Comparison of ENCODE assay signal across 20 cellular contexts in the genomic region with DNA sequence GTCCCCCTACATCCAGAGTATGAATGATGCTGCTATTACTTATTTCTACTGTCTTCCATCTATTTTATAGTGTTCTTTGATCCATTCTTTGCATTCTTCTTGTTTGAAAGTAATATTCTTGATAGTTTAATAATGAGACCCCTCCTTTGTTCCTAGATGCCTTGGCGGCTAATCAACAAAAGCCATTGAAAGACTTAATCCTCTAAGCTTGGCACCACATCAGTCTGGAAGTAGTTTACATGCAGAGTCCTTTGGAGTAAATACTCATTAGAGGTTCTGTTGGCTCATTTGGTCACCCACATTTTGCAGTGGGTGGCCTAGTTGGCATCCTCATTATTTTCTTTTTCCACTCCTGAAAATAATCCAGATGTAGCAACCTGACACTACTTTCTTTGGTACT.
"Had no signal": no experiment of that assay in that cellular context is flagged by ENCODE, and none has a peak within 500 bp of the region (broad histone marks: within the 10 kb centered on the region; RNA-seq: fewer than 3 reads in every experiment).

No MANE protein-coding gene starts in this region.

- H3K9ac ChIP-seq: parathyroid adenoma had no signal

- DNase-seq: cortex of kidney; dorsolateral prefrontal cortex; effector CD8-positive, alpha-beta T cell; gastrocnemius medialis; heart right ventricle; kidney; left cardiac atrium; left ventricle myocardium inferior; lower lobe of right lung; retina; stimulated activated naive CD4-positive, alpha-beta T cell; stomach; substantia nigra; transverse colon had no signal

- H3K4me3 Mint-ChIP-seq: memory B cell; mesothelial cell of epicardium; natural killer cell treated with Interleukin-12 subunit alpha and Interleukin-12 subunit beta and Interleukin-15 and Interleukin-18, amount 100 ng/mL, for 72 hours had no signal

- H3K36me3 Mint-ChIP-seq: memory B cell; mesothelial cell of epicardium; natural killer cell treated with Interleukin-12 subunit alpha and Interleukin-12 subunit beta and Interleukin-15 and Interleukin-18, amount 100 ng/mL, for 72 hours had no signal

- H2AFZ ChIP-seq: parathyroid adenoma had no signal

- H3K4me3 ChIP-seq: dorsolateral prefrontal cortex, gastrocnemius medialis, heart right ventricle, left ventricle myocardium inferior, lower lobe of right lung, prostate gland, stomach, thoracic aorta, transverse colon had no signal

- H3K9me3 ChIP-seq: gastrocnemius medialis, lower lobe of right lung, prostate gland, thoracic aorta, transverse colon had no signal

- H3K4me1 Mint-ChIP-seq: memory B cell, mesothelial cell of epicardium had no signal

- H3K27ac Mint-ChIP-seq: memory B cell; natural killer cell treated with Interleukin-12 subunit alpha and Interleukin-12 subunit beta and Interleukin-15 and Interleukin-18, amount 100 ng/mL, for 72 hours had no signal

- H3K27me3 Mint-ChIP-seq: memory B cell; natural killer cell treated with Interleukin-12 subunit alpha and Interleukin-12 subunit beta and Interleukin-15 and Interleukin-18, amount 100 ng/mL, for 72 hours had no signal

- H3K27ac ChIP-seq: dorsolateral prefrontal cortex, gastrocnemius medialis, heart right ventricle, left ventricle myocardium inferior, lower lobe of right lung, parathyroid adenoma, prostate gland, stomach, thoracic aorta, transverse colon had no signal

- H3K27me3 ChIP-seq: gastrocnemius medialis, heart right ventricle, stomach, transverse colon had no signal

- H3K79me2 ChIP-seq: parathyroid adenoma had no signal

- FAIRE-seq: kidney had no signal

- H3K36me3 ChIP-seq: gastrocnemius medialis, heart right ventricle, left ventricle myocardium inferior, lower lobe of right lung, prostate gland, stomach, thoracic aorta, transverse colon had no signal

- H3K4me1 ChIP-seq: gastrocnemius medialis, heart right ventricle, left ventricle myocardium inferior, lower lobe of right lung, parathyroid adenoma, prostate gland, stomach, transverse colon had no signal
